In genomic region chr6:28807682-28808280, GRCh38 we compare ENCODE assay signal across 8 cellular contexts.
A peak's percentile ranks its signal among the peaks of the same experiment; 100 is the strongest.
DNase-seq lines count a peak whose midpoint lies in the region; ATAC-seq and TF ChIP-seq lines count a peak whose summit lies in the region.

No MANE protein-coding gene starts in this region.

- peaks cover 11% of the 10 kb centered on the region for H3K4me1 ChIP-seq in HUES48 (ENCODE audit: control insufficient read depth, insufficient read depth, low read length)

- no peak for ATAC-seq in GM18867 (IDR thresholded peaks at IDR 0.05; ENCODE audit: unreplicated experiment)
- no peak for ATAC-seq in HG03571 (IDR thresholded peaks at IDR 0.05; ENCODE audit: unreplicated experiment)

- POLR2A ChIA-PET in RWPE1 (lab: Yijun Ruan, JAX; ENCODE audit: low non-redundant PET) = no interaction called here

- TF ChIP-seq CTCF in fibroblast of the aortic adventitia (IDR thresholded peaks at IDR 0.05; ENCODE audit: insufficient read depth, low read length) (no peak), RWPE1 (conservative IDR thresholded peaks at IDR 0.05; ENCODE audit: low read depth) (no peak)

- H3K27me3 ChIP-seq in HUES48 (ENCODE audit: control insufficient read depth, insufficient read depth, low read length) = peaks cover 91% of the 10 kb centered on the region

- no peaks in the 10 kb centered on the region for H3K9me3 ChIP-seq in HUES48 (ENCODE audit: control insufficient read depth, insufficient read depth, low read length)

- no peak overlapping the region for H3K9ac ChIP-seq in HUES48 (ENCODE audit: low read depth, low read length)

- no peaks in the 10 kb centered on the region for H3K36me3 ChIP-seq in HUES48 (ENCODE audit: control insufficient read depth, insufficient read depth, low read length)

- DNase-seq in COLO668 (lab: John Stamatoyannopoulos, UW; ENCODE audit: unreplicated experiment) (peak; percentile 14), SK-N-DZ (ENCODE audit: low spot score) (peak; percentile 44), fibroblast of the aortic adventitia (ENCODE audit: low read depth) (peak; percentile 58), RWPE1 (ENCODE audit: low spot score) (no peak), NCI-H128 (lab: John Stamatoyannopoulos, UW; ENCODE audit: unreplicated experiment) (no peak)

- H3K4me3 ChIP-seq in HUES48 (ENCODE audit: low read depth, low read length) (peak overlapping the region; percentile 62), fibroblast of the aortic adventitia (ENCODE audit: low read depth, low read length) (peak overlapping the region; percentile 28)

- H3K27ac ChIP-seq in HUES48 (ENCODE audit: low read depth, low read length) = no peak overlapping the region
- no peak overlapping the region for H3K27ac ChIP-seq in RWPE1

- CTCF ChIA-PET in RWPE1 (lab: Yijun Ruan, JAX) = interaction anchor here (0.6 kb wide), 1 partner anchor 178 kb away, joined by 3 read pairs; no protein-coding TSS in a partner anchor

Comparison
In these comparisons a context has a peak if more than half of its experiments do, and no peak if none do; other contexts are left out.
1. DNase-seq: peak in COLO668 (single experiment), SK-N-DZ (single experiment) and fibroblast of the aortic adventitia (single experiment); none in RWPE1 (single experiment) and NCI-H128 (single experiment).